Comparison of ENCODE assay signal across 8 cellular contexts in the genomic region with DNA sequence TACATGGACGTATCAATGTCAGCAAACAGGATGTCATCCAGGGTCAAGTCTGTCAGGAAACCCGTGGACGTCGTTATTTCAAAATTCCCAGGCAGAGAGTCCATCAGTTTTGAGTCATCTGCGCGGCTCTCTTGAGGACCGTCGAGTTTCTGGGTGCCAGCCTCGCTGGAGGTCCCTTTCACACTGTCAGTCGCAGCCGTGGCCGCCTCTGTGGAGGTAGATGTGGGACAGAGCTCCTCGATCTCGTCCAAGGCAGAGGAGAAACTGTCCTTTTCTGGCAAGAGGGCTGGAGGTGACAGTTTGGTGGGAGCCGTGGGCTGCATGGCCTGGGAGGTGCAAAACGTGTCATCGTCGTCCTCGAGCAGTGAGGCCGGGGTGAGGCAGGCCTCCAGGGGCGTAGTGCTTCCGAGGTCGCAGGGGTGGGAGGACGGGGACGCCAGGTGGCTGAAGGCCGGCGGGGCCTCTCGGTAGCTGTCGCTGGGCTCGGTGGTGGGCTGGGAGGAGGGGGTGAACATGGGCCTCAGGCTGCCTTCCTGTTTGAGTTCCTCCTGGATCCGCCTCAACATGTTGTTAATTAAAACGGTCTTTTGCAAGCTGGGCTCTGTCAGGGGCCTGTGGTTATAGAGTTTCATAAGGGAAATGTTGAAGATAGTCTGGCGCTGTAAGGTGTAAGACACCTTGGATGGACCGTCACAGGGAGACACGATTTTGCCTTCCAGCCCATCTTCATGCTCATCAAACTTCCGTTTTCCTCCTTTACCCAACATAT. TPM values are rescaled to one million over a fixed set of nuclear protein-coding genes. Genes with fewer than 3 reads are reported as not detected.
DNase-seq lines count a peak whose midpoint lies in the region; ATAC-seq and TF ChIP-seq lines count a peak whose summit lies in the region.

No MANE protein-coding gene starts in this region.

- H3K79me2 ChIP-seq in trophoblast cell (ENCODE audit: control insufficient read depth, insufficient read depth, low read length, poor library complexity): peaks cover 5% of the 10 kb centered on the region

- no peaks in the 10 kb centered on the region for H3K27me3 Mint-ChIP-seq in activated T-helper 17 cell treated with anti-CD3 and anti-CD28 coated beads, Interleukin-2, amount 50 U/mL, for 72 hours

- no peaks in the 10 kb centered on the region for H3K9me3 ChIP-seq in A673 (ENCODE audit: low read depth, low read length, poor library complexity, severe bottlenecking)
- no peaks in the 10 kb centered on the region for H3K9me3 ChIP-seq in stomach
- no peaks in the 10 kb centered on the region for H3K9me3 ChIP-seq in trophoblast cell (ENCODE audit: insufficient read depth, low read depth, low read length)

- H3K4ac ChIP-seq in trophoblast cell (ENCODE audit: low read depth, low read length): no peak overlapping the region

- no peak for TF ChIP-seq EP300 in stomach (IDR thresholded peaks at IDR 0.05)

- H3K9me3 Mint-ChIP-seq in activated T-helper 17 cell treated with anti-CD3 and anti-CD28 coated beads, Interleukin-2, amount 50 U/mL, for 72 hours: no peaks in the 10 kb centered on the region

- ATAC-seq in GM19035 (IDR thresholded peaks at IDR 0.05; ENCODE audit: unreplicated experiment) (peak; percentile 45), HG03108 (IDR thresholded peaks at IDR 0.05; ENCODE audit: unreplicated experiment) (peak; percentile 49)
- ATAC-seq in activated T-helper 17 cell treated with anti-CD3 and anti-CD28 coated beads, Interleukin-2, amount 50 U/mL, for 72 hours (replicated peaks): no peak

- no peak overlapping the region for H2BK5ac ChIP-seq in trophoblast cell (ENCODE audit: low read depth, low read length, poor library complexity)

- H4K12ac ChIP-seq in trophoblast cell (ENCODE audit: low read depth, low read length): no peak overlapping the region

- no peak overlapping the region for H3K18ac ChIP-seq in trophoblast cell (ENCODE audit: low read length)

- H2AK5ac ChIP-seq in trophoblast cell (ENCODE audit: low read length): no peak overlapping the region

- H3K4me3 ChIP-seq in A673 (ENCODE audit: low read depth, low read length, poor library complexity, severe bottlenecking): no peak overlapping the region
- H3K4me3 ChIP-seq in stomach: no peak overlapping the region
- no peak overlapping the region for H3K4me3 ChIP-seq in trophoblast cell (ENCODE audit: low read depth, low read length)

- no peak overlapping the region for H3K23ac ChIP-seq in trophoblast cell (ENCODE audit: low read length)

- peak overlapping the region; percentile 23 for H3K4me3 Mint-ChIP-seq in activated T-helper 17 cell treated with anti-CD3 and anti-CD28 coated beads, Interleukin-2, amount 50 U/mL, for 72 hours

- H3K4me1 ChIP-seq in A673 (ENCODE audit: insufficient read depth, low read length, poor library complexity, severe bottlenecking) (peaks cover 55% of the 10 kb centered on the region), stomach (peaks cover 12 to 80% (median 34%) of the 10 kb centered on the region in 4 donors), trophoblast cell (ENCODE audit: control insufficient read depth in 1 of 2, insufficient read depth in 2 of 2, low read length in 2 of 2) (peaks cover 7 to 14% of the 10 kb centered on the region in 2 experiments)

- intact Hi-C loops in A673 (cut with micrococcal nuclease; ENCODE audit: unreplicated experiment) (no loop called here), stomach (cut with DNase I; ENCODE audit: low total_unique reads) (no loop called here)

- CTCF ChIA-PET in A673 (lab: Charles Lee): no interaction called here

- no peak overlapping the region for H4K91ac ChIP-seq in trophoblast cell (ENCODE audit: low read depth, low read length)

- TF ChIP-seq CTCF in A673 (conservative IDR thresholded peaks at IDR 0.05; ENCODE audit: low read depth, low read length): no peak
- TF ChIP-seq CTCF in stomach (IDR thresholded peaks at IDR 0.05): no peak

- H2AFZ ChIP-seq in trophoblast cell (ENCODE audit: insufficient read depth, low read length, poor library complexity): no peak overlapping the region

- peaks cover 43% of the 10 kb centered on the region for H3K36me3 Mint-ChIP-seq in activated T-helper 17 cell treated with anti-CD3 and anti-CD28 coated beads, Interleukin-2, amount 50 U/mL, for 72 hours (ENCODE audit: low read depth)

- POLR2A ChIA-PET in A673 (lab: Charles Lee; ENCODE audit: low non-redundant PET): no interaction called here

- no peak overlapping the region for H4K8ac ChIP-seq in trophoblast cell (ENCODE audit: low read depth, low read length)

- 73 to 81% (median 78%) methylated on average over 33 to 36 of the region's 36 CpGs for WGBS in stomach, 5 donors
- WGBS in trophoblast cell (ENCODE audit: extremely low coverage, insufficient coverage, insufficient read length): no CpG with 5 or more reads among the region's 36 CpGs

- H3K27ac Mint-ChIP-seq in activated T-helper 17 cell treated with anti-CD3 and anti-CD28 coated beads, Interleukin-2, amount 50 U/mL, for 72 hours: no peak overlapping the region

- no peak overlapping the region for H2BK12ac ChIP-seq in trophoblast cell (ENCODE audit: low read length)

- H3K79me1 ChIP-seq in trophoblast cell (ENCODE audit: low read length): no peaks in the 10 kb centered on the region

- H3K9ac ChIP-seq in trophoblast cell (ENCODE audit: low read length): no peak overlapping the region

- H3K36me3 ChIP-seq in A673 (ENCODE audit: insufficient read depth, low read length, poor library complexity, severe bottlenecking): peaks cover 22% of the 10 kb centered on the region
- H3K36me3 ChIP-seq in stomach: peaks cover 15 to 38% (median 36%) of the 10 kb centered on the region in 4 donors
- peaks cover 15 to 21% of the 10 kb centered on the region in 2 experiments for H3K36me3 ChIP-seq in trophoblast cell (ENCODE audit: control insufficient read depth in 1 of 2, insufficient read depth in 2 of 2, low read length in 2 of 2)

- no peak for DNase-seq in A673 (ENCODE audit: low spot score)
- DNase-seq in stomach: no peak
- DNase-seq in trophoblast cell: no peak
- DNase-seq in T1000 (lab: John Stamatoyannopoulos, UW): no peak
- DNase-seq in kidney glomerular epithelial cell (lab: John Stamatoyannopoulos, UW): no peak

- no peak overlapping the region for H3K14ac ChIP-seq in trophoblast cell (ENCODE audit: low read length)

- H3K27ac ChIP-seq in A673 (ENCODE audit: low read depth, low read length, poor library complexity, severe bottlenecking): peak overlapping the region; percentile 51
- H3K27ac ChIP-seq in stomach: peak overlapping the region in 3 of 5 donors; percentile 16 to 60 (median 40)
- no peak overlapping the region for H3K27ac ChIP-seq in trophoblast cell (ENCODE audit: low read depth, low read length)

- peaks cover 25% of the 10 kb centered on the region for H3K4me1 Mint-ChIP-seq in activated T-helper 17 cell treated with anti-CD3 and anti-CD28 coated beads, Interleukin-2, amount 50 U/mL, for 72 hours

- no peak overlapping the region for H2BK120ac ChIP-seq in trophoblast cell (ENCODE audit: insufficient read depth, low read length, poor library complexity)

- no peaks in the 10 kb centered on the region for H3K27me3 ChIP-seq in A673 (replicated peaks; ENCODE audit: insufficient read depth, low read depth, low read length, poor library complexity)
- no peaks in the 10 kb centered on the region for H3K27me3 ChIP-seq in stomach
- H3K27me3 ChIP-seq in trophoblast cell (ENCODE audit: insufficient read depth, low read length): no peaks in the 10 kb centered on the region

- H3K4me2 ChIP-seq in trophoblast cell (ENCODE audit: low read length): no peak overlapping the region

- no TSS peak for BruUV-seq in A673 (replicated peaks; lab: Mats Ljungman, UMichigan)

- TF ChIP-seq POLR2A in stomach (IDR thresholded peaks at IDR 0.05): no peak

RNA-seq across cellular contexts. Expression of a gene that starts 17.4 kb away (rescaled TPM):
- 20.8 and 22.2 TPM in 2 replicates for total RNA-seq in A673 (2021)
- total RNA-seq in activated T-helper 17 cell treated with anti-CD3 and anti-CD28 coated beads, Interleukin-2, amount 50 U/mL, for 72 hours: 10 to 100 TPM; 11.5 to 30.7 TPM
- total RNA-seq in stomach: 10 to 100 TPM in 2 of 5 donors, 1 to 10 TPM in 3; 2.0 to 11.9 (median 9.3) TPM
- polyA plus RNA-seq in stomach: 1 to 10 TPM; 2.9 to 7.2 (median 5.7) TPM
- polyA plus RNA-seq in trophoblast cell (2013): 31.5 and 33.8 TPM in 2 replicates
